29 cellular contexts compared by ENCODE assay signal in genomic region chr13:77233159-77233558, GRCh38.
"Had no signal": no experiment of that assay in that cellular context is flagged by ENCODE, and none has a peak within 500 bp of the region (broad histone marks: within the 10 kb centered on the region; RNA-seq: fewer than 3 reads in every experiment).

No MANE protein-coding gene starts in this region.

- H3K9me3 Mint-ChIP-seq: stimulated activated effector memory CD8-positive, alpha-beta T cell treated with anti-CD3 and anti-CD28 coated beads, Interleukin-12 subunit alpha, Interleukin-12 subunit beta, amount 100 ng/mL, for 72 hours; stimulated activated memory B cell treated with anti-CD40 and anti-IgM and Interleukin-4, amounts not matched to agents 10 μg/mL and 1 μg/mL and 100 μg/mL, for 72 hours; stimulated activated naive B cell treated with anti-CD40 and anti-IgM and Interleukin-4, amounts not matched to agents 10 μg/mL and 1 μg/mL and 100 μg/mL, for 72 hours; stimulated activated naive CD8-positive, alpha-beta T cell treated with anti-CD3 and anti-CD28 coated beads, Interleukin-15, amount 100 ng/mL, for 72 hours; stimulated activated naive CD8-positive, alpha-beta T cell treated with anti-CD3 and anti-CD28 coated beads, Interleukin-15, Interleukin-2, amounts not matched to agents 100 ng/mL and 50 ng/mL, for 24 hours; type B pancreatic cell had no signal

- H3K27ac ChIP-seq: stomach, suprapubic skin, testis, thoracic aorta, thyroid gland, tibial artery, tibial nerve, transverse colon, upper lobe of left lung, upper lobe of right lung, uterus, vagina had no signal

- ATAC-seq: stimulated activated effector memory CD8-positive, alpha-beta T cell treated with anti-CD3 and anti-CD28 coated beads, Interleukin-12 subunit alpha, Interleukin-12 subunit beta, amount 100 ng/mL, for 72 hours; stimulated activated memory B cell treated with anti-CD40 and anti-IgM and Interleukin-4, amounts not matched to agents 10 μg/mL and 1 μg/mL and 100 μg/mL, for 72 hours; stimulated activated naive B cell treated with anti-CD40 and anti-IgM and Interleukin-4, amounts not matched to agents 10 μg/mL and 1 μg/mL and 100 μg/mL, for 72 hours; stimulated activated naive CD8-positive, alpha-beta T cell treated with anti-CD3 and anti-CD28 coated beads, Interleukin-15, amount 100 ng/mL, for 72 hours; stimulated activated naive CD8-positive, alpha-beta T cell treated with anti-CD3 and anti-CD28 coated beads, Interleukin-15, Interleukin-2, amounts not matched to agents 100 U/mL and 50 U/mL, for 24 hours; upper lobe of right lung had no signal

- FAIRE-seq: urothelium cell line had no signal

- H3K9me3 ChIP-seq: stomach, suprapubic skin, testis, thoracic aorta, thyroid gland, tibial artery, tibial nerve, transverse colon, upper lobe of left lung, upper lobe of right lung, uterus, vagina had no signal

- H3K27me3 Mint-ChIP-seq: stimulated activated memory B cell treated with anti-CD40 and anti-IgM and Interleukin-4, amounts not matched to agents 10 μg/mL and 1 μg/mL and 100 μg/mL, for 72 hours; stimulated activated naive B cell treated with anti-CD40 and anti-IgM and Interleukin-4, amounts not matched to agents 10 μg/mL and 1 μg/mL and 100 μg/mL, for 72 hours; stimulated activated naive CD8-positive, alpha-beta T cell treated with anti-CD3 and anti-CD28 coated beads, Interleukin-15, amount 100 ng/mL, for 72 hours; stimulated activated naive CD8-positive, alpha-beta T cell treated with anti-CD3 and anti-CD28 coated beads, Interleukin-15, Interleukin-2, amounts not matched to agents 100 ng/mL and 50 ng/mL, for 24 hours; type B pancreatic cell had no signal

- H3K36me3 ChIP-seq: thyroid gland, transverse colon, uterus had no signal

- H3K4me1 ChIP-seq: stomach, suprapubic skin, testis, thyroid gland, tibial artery, tibial nerve, transverse colon, upper lobe of left lung, upper lobe of right lung, uterus, vagina had no signal

- H3K4me3 ChIP-seq: stomach, suprapubic skin, testis, thoracic aorta, thyroid gland, tibial artery, tibial nerve, transverse colon, upper lobe of left lung, upper lobe of right lung, uterus, vagina had no signal

- H3K4me3 Mint-ChIP-seq: stimulated activated effector memory CD8-positive, alpha-beta T cell treated with anti-CD3 and anti-CD28 coated beads, Interleukin-12 subunit alpha, Interleukin-12 subunit beta, amount 100 ng/mL, for 72 hours; stimulated activated memory B cell treated with anti-CD40 and anti-IgM and Interleukin-4, amounts not matched to agents 10 μg/mL and 1 μg/mL and 100 μg/mL, for 72 hours; stimulated activated naive B cell treated with anti-CD40 and anti-IgM and Interleukin-4, amounts not matched to agents 10 μg/mL and 1 μg/mL and 100 μg/mL, for 72 hours; stimulated activated naive CD8-positive, alpha-beta T cell treated with anti-CD3 and anti-CD28 coated beads, Interleukin-15, amount 100 ng/mL, for 72 hours; stimulated activated naive CD8-positive, alpha-beta T cell treated with anti-CD3 and anti-CD28 coated beads, Interleukin-15, Interleukin-2, amounts not matched to agents 100 ng/mL and 50 ng/mL, for 24 hours; type B pancreatic cell had no signal

- H3K27ac Mint-ChIP-seq: stimulated activated effector memory CD8-positive, alpha-beta T cell treated with anti-CD3 and anti-CD28 coated beads, Interleukin-12 subunit alpha, Interleukin-12 subunit beta, amount 100 ng/mL, for 72 hours; stimulated activated memory B cell treated with anti-CD40 and anti-IgM and Interleukin-4, amounts not matched to agents 10 μg/mL and 1 μg/mL and 100 μg/mL, for 72 hours; stimulated activated naive B cell treated with anti-CD40 and anti-IgM and Interleukin-4, amounts not matched to agents 10 μg/mL and 1 μg/mL and 100 μg/mL, for 72 hours; stimulated activated naive CD8-positive, alpha-beta T cell treated with anti-CD3 and anti-CD28 coated beads, Interleukin-15, amount 100 ng/mL, for 72 hours; stimulated activated naive CD8-positive, alpha-beta T cell treated with anti-CD3 and anti-CD28 coated beads, Interleukin-15, Interleukin-2, amounts not matched to agents 100 ng/mL and 50 ng/mL, for 24 hours; type B pancreatic cell had no signal

- H3K27me3 ChIP-seq: stomach, suprapubic skin, testis, thyroid gland, tibial artery, tibial nerve, transverse colon, upper lobe of left lung, upper lobe of right lung, vagina had no signal

- DNase-seq: stimulated activated CD4-positive, alpha-beta T cell treated with anti-CD3 and anti-CD28 coated beads, Interleukin-2, amount 100 ng/mL, for 48 hours; stimulated activated CD4-positive, alpha-beta T cell treated with anti-CD3 and anti-CD28 coated beads, Interleukin-4, amount 100 ng/mL, for 1 hour; stimulated activated CD4-positive, alpha-beta T cell treated with anti-CD3 and anti-CD28 coated beads, Interleukin-4, amount 100 ng/mL, for 24 hours; stimulated activated CD4-positive, alpha-beta T cell treated with anti-CD3 and anti-CD28 coated beads, Interleukin-4, amount 100 ng/mL, for 4 hours; stimulated activated CD8-positive, alpha-beta memory T cell treated with anti-CD3 and anti-CD28 coated beads, Interleukin-4, amount 100 ng/mL, for 48 hours; stimulated activated naive B cell treated with anti-CD40 and anti-IgM and Interleukin-4, amounts not matched to agents 10 μg/mL and 1 μg/mL and 100 μg/mL, for 72 hours; stimulated activated naive CD4-positive, alpha-beta T cell; stimulated activated naive CD4-positive, alpha-beta T cell treated with Interleukin-2 at 50 U/mL for 16 hours; stimulated activated naive CD8-positive, alpha-beta T cell treated with anti-CD3 and anti-CD28 coated beads, Interleukin-15, amount 100 ng/mL, for 72 hours; stimulated activated naive CD8-positive, alpha-beta T cell treated with anti-CD3 and anti-CD28 coated beads, Interleukin-15, Interleukin-2, amounts not matched to agents 100 U/mL and 50 U/mL, for 24 hours; stomach; substantia nigra; testis; thyroid gland; tibial artery; transverse colon; trophoblast cell; upper lobe of left lung; upper lobe of right lung; uterus had no signal
